In genomic region chr10:13525683-13526082, GRCh38 we compare ENCODE assay signal across 32 cellular contexts. TPM values are rescaled to one million over a fixed set of nuclear protein-coding genes. Genes with fewer than 3 reads are reported as not detected.
"Had no signal": no experiment of that assay in that cellular context is flagged by ENCODE, and none has a peak within 500 bp of the region (broad histone marks: within the 10 kb centered on the region; RNA-seq: fewer than 3 reads in every experiment).

No MANE protein-coding gene starts in this region.

- DNase-seq: activated CD4-positive, alpha-beta memory T cell treated with anti-CD3 and anti-CD28 coated beads, Interleukin-2, amount 10 ng/mL, durations not matched to agents 7 days and 5 days; activated CD4-positive, alpha-beta T cell treated with anti-CD3 and anti-CD28 coated beads for 36 hours; activated CD4-positive, alpha-beta T cell treated with anti-CD3 and anti-CD28 coated beads, Interleukin-2, amount 50 U/mL, for 1 hour; activated gamma-delta T cell; activated naive CD4-positive, alpha-beta T cell treated with anti-CD3 and anti-CD28 coated beads for 36 hours; activated T-cell treated with anti-CD3 and anti-CD28 coated beads for 4 hours; activated T-cell treated with anti-CD3 and anti-CD28 coated beads, Interleukin-2, amount 50 U/mL, for 48 hours; amygdala; brain microvascular endothelial cell; MV-4-11; NCI-H1092 treated with DMSO at 0.1 percent for 48 hours; NCI-H1436 treated with DMSO at 0.1 percent for 48 hours; NCI-H1930; NCI-H2171; NCI-H2227 treated with DMSO at 0.1 percent for 48 hours; NCI-H446 treated with DMSO at 0.1 percent for 48 hours; NCI-H524 treated with DMSO at 0.1 percent for 48 hours; NCI-H748 treated with DMSO at 0.1 percent for 48 hours; NK-92 treated with Interleukin-12 subunit alpha and Interleukin-12 subunit beta, amount 100 ng/mL, for 24 hours; OCI-M1; Peyer's patch; Right ventricle myocardium superior; SJCRH30; T-cell; T-helper 2 cell; WERI-Rb-1 had no signal

- H3K4me3 ChIP-seq: cardiac muscle cell, SJCRH30 had no signal

- ATAC-seq: activated CD4-positive, alpha-beta T cell treated with anti-CD3 and anti-CD28 coated beads for 36 hours; activated T-helper 17 cell treated with anti-CD3 and anti-CD28 coated beads, Interleukin-2, amount 50 U/mL, for 72 hours; T-cell had no signal

- H3K36me3 ChIP-seq: brain microvascular endothelial cell, cardiac muscle cell, SJCRH30, WERI-Rb-1 had no signal

- H3K4me1 ChIP-seq: SJCRH30 had no signal

- H3K9me3 Mint-ChIP-seq: activated CD4-positive, alpha-beta memory T cell treated with anti-CD3 and anti-CD28 coated beads, Interleukin-2, amount 10 ng/mL, durations not matched to agents 7 days and 5 days; activated naive CD4-positive, alpha-beta T cell treated with anti-CD3 and anti-CD28 coated beads for 36 hours; activated T-helper 17 cell treated with anti-CD3 and anti-CD28 coated beads, Interleukin-2, amount 50 U/mL, for 72 hours; T-cell had no signal

- H3K9ac ChIP-seq: KMS-11 had no signal

- H3K27ac ChIP-seq: brain microvascular endothelial cell, cardiac muscle cell, KMS-11, Peyer's patch, RWPE1, SJCRH30, WERI-Rb-1 had no signal

- H3K4me3 Mint-ChIP-seq: activated CD4-positive, alpha-beta memory T cell treated with anti-CD3 and anti-CD28 coated beads, Interleukin-2, amount 10 ng/mL, durations not matched to agents 7 days and 5 days; activated CD4-positive, alpha-beta T cell treated with anti-CD3 and anti-CD28 coated beads for 36 hours; activated naive CD4-positive, alpha-beta T cell treated with anti-CD3 and anti-CD28 coated beads for 36 hours; activated naive CD8-positive, alpha-beta T cell; activated T-helper 17 cell treated with anti-CD3 and anti-CD28 coated beads, Interleukin-2, amount 50 U/mL, for 72 hours; T-cell had no signal

- H3K27ac Mint-ChIP-seq: activated CD4-positive, alpha-beta memory T cell treated with anti-CD3 and anti-CD28 coated beads, Interleukin-2, amount 10 ng/mL, durations not matched to agents 7 days and 5 days; activated CD4-positive, alpha-beta T cell treated with anti-CD3 and anti-CD28 coated beads for 36 hours; activated naive CD4-positive, alpha-beta T cell treated with anti-CD3 and anti-CD28 coated beads for 36 hours; activated naive CD8-positive, alpha-beta T cell; activated T-helper 17 cell treated with anti-CD3 and anti-CD28 coated beads, Interleukin-2, amount 50 U/mL, for 72 hours; T-cell had no signal

- H3K27me3 ChIP-seq: brain microvascular endothelial cell, Peyer's patch, SJCRH30 had no signal

- H3K4me2 ChIP-seq: KMS-11 had no signal

- FAIRE-seq: astrocyte had no signal

- H3K9me3 ChIP-seq: Peyer's patch, SJCRH30 had no signal

- H3K36me3 Mint-ChIP-seq: activated naive CD8-positive, alpha-beta T cell; T-cell had no signal

RNA-seq across cellular contexts. Expression of gene BEND7, which starts 3.1 kb away (rescaled TPM):
- total RNA-seq: activated CD4-positive, alpha-beta memory T cell treated with anti-CD3 and anti-CD28 coated beads, Interleukin-2, amount 10 ng/mL, durations not matched to agents 7 days and 5 days; activated CD4-positive, alpha-beta T cell treated with anti-CD3 and anti-CD28 coated beads for 36 hours; activated naive CD4-positive, alpha-beta T cell treated with anti-CD3 and anti-CD28 coated beads for 36 hours; activated T-helper 17 cell treated with anti-CD3 and anti-CD28 coated beads, Interleukin-2, amount 50 U/mL, for 72 hours had no signal
